Comparison of ENCODE assay signal across 31 cellular contexts in the genomic region with DNA sequence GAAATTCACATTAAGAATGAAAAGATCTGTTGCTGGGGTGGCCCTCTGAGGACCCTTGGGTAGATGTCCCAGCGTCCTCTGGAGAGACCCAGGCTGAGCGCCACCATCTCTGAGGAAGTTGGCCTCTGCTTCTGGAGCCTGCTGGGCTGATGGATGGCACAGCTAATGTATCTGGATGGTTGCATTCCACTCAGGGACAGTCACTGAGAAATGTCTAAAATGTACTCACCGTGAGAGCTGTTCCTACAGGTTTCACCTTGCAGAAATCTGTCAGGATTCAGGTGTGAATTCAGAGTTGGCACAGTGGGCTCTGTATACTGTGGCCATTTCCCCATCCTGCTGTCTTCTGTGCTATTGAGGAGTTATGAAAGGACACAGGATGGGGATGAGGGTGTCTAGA.
"Had no signal": no experiment of that assay in that cellular context is flagged by ENCODE, and none has a peak within 500 bp of the region (broad histone marks: within the 10 kb centered on the region; RNA-seq: fewer than 3 reads in every experiment).

No MANE protein-coding gene starts in this region.

- H3K27me3 ChIP-seq: brain microvascular endothelial cell had no signal

- H3K36me3 ChIP-seq: adrenal gland, brain microvascular endothelial cell, breast epithelium had no signal

- ATAC-seq: activated CD8-positive, alpha-beta T cell treated with anti-CD3 and anti-CD28 coated beads for 36 hours; activated naive CD4-positive, alpha-beta T cell treated with anti-CD3 and anti-CD28 coated beads, Interleukin-2, amount 50 U/mL, for 72 hours; activated T-cell treated with anti-CD3 and anti-CD28 coated beads, Interleukin-2, amount 50 U/mL, for 4 hours; activated T-cell treated with anti-CD3 and anti-CD28 coated beads, Interleukin-2, amount 50 U/mL, for 72 hours; activated T-helper 17 cell treated with anti-CD3 and anti-CD28 coated beads, Interleukin-2, amount 50 U/mL, for 72 hours; body of pancreas had no signal

- H3K27ac ChIP-seq: adrenal gland, body of pancreas, brain microvascular endothelial cell, breast epithelium, VCaP had no signal

- H3K4me3 ChIP-seq: adrenal gland, body of pancreas, breast epithelium had no signal

- H3K9me3 ChIP-seq: adrenal gland, body of pancreas, breast epithelium had no signal

- H3K4me1 ChIP-seq: adrenal gland, body of pancreas, breast epithelium had no signal

- DNase-seq: activated B cell treated with CpG ODN at 0.5 μM for 24 hours; activated CD4-positive, alpha-beta memory T cell treated with anti-CD3 and anti-CD28 coated beads for 36 hours; activated CD4-positive, alpha-beta T cell treated with anti-CD3 and anti-CD28 coated beads for 4 hours; activated CD4-positive, alpha-beta T cell treated with anti-CD3 and anti-CD28 coated beads, Interleukin-2, amount 10 ng/mL, durations not matched to agents 24 days and 14 days; activated CD4-positive, alpha-beta T cell treated with anti-CD3 and anti-CD28 coated beads, Interleukin-2, amount 50 U/mL, for 1 hour; activated CD4-positive, alpha-beta T cell treated with anti-CD3 and anti-CD28 coated beads, Interleukin-2, amount 50 U/mL, for 4 hours; activated CD4-positive, CD25-positive, alpha-beta regulatory T cell treated with anti-CD3 and anti-CD28 coated beads, Interleukin-2, amount 50 U/mL, for 72 hours; activated CD8-positive, alpha-beta memory T cell treated with anti-CD3 and anti-CD28 coated beads, Interleukin-2, amount 50 U/mL, for 4 hours; activated CD8-positive, alpha-beta T cell treated with anti-CD3 and anti-CD28 coated beads for 36 hours; activated gamma-delta T cell treated with Interleukin-2 at 50 U/mL for 16 hours; activated naive CD4-positive, alpha-beta T cell; activated naive CD4-positive, alpha-beta T cell treated with anti-CD3 and anti-CD28 coated beads for 36 hours; activated naive CD4-positive, alpha-beta T cell treated with anti-CD3 and anti-CD28 coated beads, Interleukin-2, amount 50 U/mL, for 16 hours; activated naive CD8-positive, alpha-beta T cell treated with anti-CD3 and anti-CD28 coated beads for 36 hours; activated T-cell treated with anti-CD3 and anti-CD28 coated beads for 4 hours; activated T-cell treated with anti-CD3 and anti-CD28 coated beads, Interleukin-2, amount 50 U/mL, for 1 hour; activated T-cell treated with anti-CD3 and anti-CD28 coated beads, Interleukin-2, amount 50 U/mL, for 4 hours; activated T-cell treated with anti-CD3 and anti-CD28 coated beads, Interleukin-2, amount 50 U/mL, for 72 hours; adrenal gland; amniotic stem cell; aorta; body of pancreas; brain microvascular endothelial cell; caudate nucleus; T-helper 1 cell; T-helper 2 cell; T-helper 9 cell had no signal
